In the genomic region with DNA sequence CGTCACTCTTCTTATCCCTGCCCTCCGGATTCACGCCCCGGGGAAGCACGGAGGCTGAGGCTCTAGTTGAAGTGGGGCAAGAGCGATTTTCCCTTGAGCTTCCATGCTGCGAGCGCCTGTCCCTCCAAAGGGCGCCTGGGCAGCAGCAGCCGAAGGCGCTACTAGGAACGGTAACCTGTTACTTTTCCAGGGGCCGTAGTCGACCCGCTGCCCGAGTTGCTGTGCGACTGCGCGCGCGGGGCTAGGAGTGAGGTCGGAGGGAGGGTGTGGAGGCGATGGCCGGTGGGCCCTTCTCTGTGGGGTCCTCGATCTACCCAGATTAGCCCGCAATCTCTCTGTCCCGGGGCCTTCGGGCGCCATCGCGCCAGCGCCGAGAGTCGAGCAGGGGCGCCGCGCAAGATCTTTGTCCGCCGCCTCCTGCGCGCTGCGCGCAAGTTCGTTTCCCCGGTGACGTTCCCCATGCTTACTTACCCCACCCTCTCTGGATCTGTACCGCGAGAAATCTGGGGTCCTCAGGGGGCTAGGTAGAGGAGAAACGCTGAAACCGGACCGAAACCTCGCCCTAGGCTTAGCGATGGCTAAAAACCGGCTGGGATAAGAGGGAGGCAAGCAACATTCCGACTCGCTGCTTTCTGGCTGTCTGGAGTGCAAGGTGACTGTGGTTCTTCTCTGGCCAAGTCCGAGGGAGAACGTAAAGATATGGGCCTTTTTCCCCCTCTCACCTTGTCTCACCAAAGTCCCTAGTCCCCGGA, we compare ENCODE assay signal across 9 cellular contexts. TPM values are rescaled to one million over a fixed set of nuclear protein-coding genes. Genes with fewer than 3 reads are reported as not detected.
DNase-seq lines count a peak whose midpoint lies in the region; ATAC-seq, FAIRE-seq and TF ChIP-seq lines count a peak whose summit lies in the region.
"Had no signal": no experiment of that assay in that cellular context is flagged by ENCODE, and none has a peak within 500 bp of the region (broad histone marks: within the 10 kb centered on the region; RNA-seq: fewer than 3 reads in every experiment).

No MANE protein-coding gene starts in this region.

- intact Hi-C loops in heart left ventricle (cut with DNase I) = loop anchor here in 7 of 10 donors (5.0 to 10.0 kb wide), 6 partner anchors 413 to 583 kb away; no protein-coding TSS in a partner anchor
- intact Hi-C loops in Right ventricle myocardium inferior (cut with DNase I) = loop anchor here (5.0 kb wide), 1 partner anchor 495 kb away; no protein-coding TSS in a partner anchor

- H3K4me1 ChIP-seq in heart left ventricle (peaks cover 22 to 80% (median 60%) of the 10 kb centered on the region in 12 donors), mesodermal cell (ENCODE audit: control insufficient read depth, insufficient read depth, low read length, poor library complexity, severe bottlenecking) (peaks cover 6% of the 10 kb centered on the region)

- H3K4me3 ChIP-seq in heart left ventricle (peak overlapping the region; percentile 3 to 56 (median 40)), mesodermal cell (ENCODE audit: extremely low read depth, insufficient read depth, low read length, poor library complexity, severe bottlenecking) (peak overlapping the region; percentile 66)

- H3K27ac Mint-ChIP-seq in central memory CD8-positive, alpha-beta T cell (ENCODE audit: low read depth) = no peak overlapping the region

- TF ChIP-seq POLR2A in heart left ventricle (IDR thresholded peaks at IDR 0.05) = no peak
- TF ChIP-seq POLR2A in H54 (IDR thresholded peaks at IDR 0.05; ENCODE audit: low read depth, low read length) = no peak

- H3K27ac ChIP-seq in heart left ventricle (no peak overlapping the region), mesodermal cell (ENCODE audit: low read depth, low read length, severe bottlenecking) (no peak overlapping the region)

- H3K9me3 ChIP-seq in heart left ventricle = no peaks in the 10 kb centered on the region
- no peaks in the 10 kb centered on the region for H3K9me3 ChIP-seq in mesodermal cell (ENCODE audit: control insufficient read depth, low read length)

- peaks cover 64% of the 10 kb centered on the region for H3K4me1 Mint-ChIP-seq in central memory CD8-positive, alpha-beta T cell

- peaks cover 78 to 100% (median 95%) of the 10 kb centered on the region in 9 donors for H3K27me3 ChIP-seq in heart left ventricle

- DNase-seq in heart left ventricle (no peak), Right ventricle myocardium inferior (ENCODE audit: missing footprints) (no peak), NCI-H748 treated with DMSO at 0.1 percent for 48 hours (lab: John Stamatoyannopoulos, UW) (peak; percentile 36), NOMO-1 treated with dmso at 0.1 percent for 144 hours (lab: John Stamatoyannopoulos, UW; ENCODE audit: unreplicated experiment) (no peak), H54 (ENCODE audit: insufficient read length, low spot score) (no peak), cerebellar nuclear complex (lab: John Stamatoyannopoulos, UW) (no peak)
- DNase-seq in central memory CD8-positive, alpha-beta T cell (ENCODE audit: low spot score in 2 of 2) = no peak

- ATAC-seq in heart left ventricle (no peak), Right ventricle myocardium inferior (no peak)
- ATAC-seq in central memory CD8-positive, alpha-beta T cell (replicated peaks; ENCODE audit: extremely low read depth, poor library complexity, severe bottlenecking) = no peak

- no peak for TF ChIP-seq CTCF in heart left ventricle (IDR thresholded peaks at IDR 0.05)

- H3K36me3 Mint-ChIP-seq in central memory CD8-positive, alpha-beta T cell (ENCODE audit: insufficient read depth) = peaks cover 37% of the 10 kb centered on the region

- FAIRE-seq in H54 (lab: Jason Lieb, UNC) = no peak
- FAIRE-seq: endometrium had no signal

- 0 to 1% (median 1%) methylated on average over 17 to 59 of the region's 59 CpGs for WGBS in heart left ventricle, 4 donors
- WGBS in mesodermal cell (ENCODE audit: insufficient coverage in 2 of 2), 2 experiments = 0% methylated on average over 39 to 45 of the region's 59 CpGs

- H3K4me3 Mint-ChIP-seq in central memory CD8-positive, alpha-beta T cell = peak overlapping the region; percentile 64

- no peaks in the 10 kb centered on the region for H3K9me3 Mint-ChIP-seq in central memory CD8-positive, alpha-beta T cell

- H3K36me3 ChIP-seq in heart left ventricle = no peaks in the 10 kb centered on the region
- H3K36me3 ChIP-seq in mesodermal cell (ENCODE audit: control insufficient read depth, insufficient read depth, low read length) = peaks cover 25% of the 10 kb centered on the region

- H3K27me3 Mint-ChIP-seq in central memory CD8-positive, alpha-beta T cell = peaks cover 98% of the 10 kb centered on the region

RNA-seq across cellular contexts. Expression of gene GAD1, which starts 0.7 kb away (rescaled TPM):
- total RNA-seq in heart left ventricle = under 1 TPM in 3 of 9 donors, not detected in 6; 0.32 to 0.51 (median 0.37) TPM
- polyA plus RNA-seq in heart left ventricle = under 1 TPM in 1 of 2 donors, not detected in 1; 0.04 TPM
- total RNA-seq in Right ventricle myocardium inferior = not detected
- 65.2 TPM for polyA plus RNA-seq in mesodermal cell (2013, experiment 1 of 2)
- 47.4 TPM for polyA plus RNA-seq in mesodermal cell (2013, experiment 2 of 2)

RNA-seq across cellular contexts. Expression of gene ERICH2, which starts 47.2 kb away (rescaled TPM):
- total RNA-seq in heart left ventricle = 1 to 10 TPM in 2 of 9 donors, under 1 TPM in 3, not detected in 4; 0.85 to 3.4 (median 0.98) TPM
- polyA plus RNA-seq in heart left ventricle = 1 to 10 TPM in 1 of 2 donors, under 1 TPM in 1; 0.22 to 1.9 TPM
- total RNA-seq in Right ventricle myocardium inferior = not detected
- 3.1 TPM for polyA plus RNA-seq in mesodermal cell (2013, experiment 1 of 2)
- polyA plus RNA-seq in mesodermal cell (2013, experiment 2 of 2) = 4.3 TPM
